Comparison of ENCODE assay signal across 1 cellular context in the genomic region with DNA sequence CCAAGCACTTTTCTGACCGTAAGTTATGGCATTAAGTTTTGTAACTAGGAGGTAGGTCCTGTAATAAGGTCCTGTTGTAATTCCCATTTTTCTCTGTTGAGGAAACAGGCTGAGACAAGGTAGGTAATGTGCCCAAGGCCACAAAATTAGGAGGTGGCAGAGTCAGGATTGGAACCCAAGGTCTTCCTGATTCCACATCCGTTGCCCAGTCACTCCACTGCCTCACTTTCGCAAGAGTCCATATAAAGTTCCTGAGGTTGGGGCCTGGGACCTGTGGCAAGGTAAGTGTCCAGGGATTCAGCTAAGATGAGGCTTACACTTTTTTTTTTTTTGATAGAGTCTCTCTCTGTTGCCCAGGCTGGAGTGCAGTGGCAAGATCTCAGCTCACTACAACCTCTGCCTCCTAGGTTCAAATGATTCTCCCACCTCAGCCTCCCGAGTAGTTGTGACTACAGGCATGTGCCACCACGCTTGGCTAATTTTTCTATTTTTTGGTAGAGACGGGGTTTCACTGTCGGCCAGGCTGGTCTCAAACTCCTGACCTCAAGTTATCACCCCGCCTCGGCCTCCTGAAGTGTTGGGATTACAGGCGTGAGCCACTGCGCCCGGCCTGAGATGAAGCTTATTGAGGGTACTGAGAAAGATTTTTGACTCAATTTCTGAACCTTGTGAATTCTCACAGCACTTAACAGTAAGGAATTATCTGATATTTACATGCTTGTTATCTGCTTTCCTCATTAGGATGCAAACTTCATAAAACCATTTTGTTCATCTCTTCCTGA.
A peak's percentile ranks its signal among the peaks of the same experiment; 100 is the strongest.
TF ChIP-seq lines count a peak whose summit lies in the region.

No MANE protein-coding gene starts in this region.

TF ChIP-seq in K562, 482 proteins besides CTCF, POLR2A, EP300 and RAD21:
- TF ChIP-seq, protein P1, sequence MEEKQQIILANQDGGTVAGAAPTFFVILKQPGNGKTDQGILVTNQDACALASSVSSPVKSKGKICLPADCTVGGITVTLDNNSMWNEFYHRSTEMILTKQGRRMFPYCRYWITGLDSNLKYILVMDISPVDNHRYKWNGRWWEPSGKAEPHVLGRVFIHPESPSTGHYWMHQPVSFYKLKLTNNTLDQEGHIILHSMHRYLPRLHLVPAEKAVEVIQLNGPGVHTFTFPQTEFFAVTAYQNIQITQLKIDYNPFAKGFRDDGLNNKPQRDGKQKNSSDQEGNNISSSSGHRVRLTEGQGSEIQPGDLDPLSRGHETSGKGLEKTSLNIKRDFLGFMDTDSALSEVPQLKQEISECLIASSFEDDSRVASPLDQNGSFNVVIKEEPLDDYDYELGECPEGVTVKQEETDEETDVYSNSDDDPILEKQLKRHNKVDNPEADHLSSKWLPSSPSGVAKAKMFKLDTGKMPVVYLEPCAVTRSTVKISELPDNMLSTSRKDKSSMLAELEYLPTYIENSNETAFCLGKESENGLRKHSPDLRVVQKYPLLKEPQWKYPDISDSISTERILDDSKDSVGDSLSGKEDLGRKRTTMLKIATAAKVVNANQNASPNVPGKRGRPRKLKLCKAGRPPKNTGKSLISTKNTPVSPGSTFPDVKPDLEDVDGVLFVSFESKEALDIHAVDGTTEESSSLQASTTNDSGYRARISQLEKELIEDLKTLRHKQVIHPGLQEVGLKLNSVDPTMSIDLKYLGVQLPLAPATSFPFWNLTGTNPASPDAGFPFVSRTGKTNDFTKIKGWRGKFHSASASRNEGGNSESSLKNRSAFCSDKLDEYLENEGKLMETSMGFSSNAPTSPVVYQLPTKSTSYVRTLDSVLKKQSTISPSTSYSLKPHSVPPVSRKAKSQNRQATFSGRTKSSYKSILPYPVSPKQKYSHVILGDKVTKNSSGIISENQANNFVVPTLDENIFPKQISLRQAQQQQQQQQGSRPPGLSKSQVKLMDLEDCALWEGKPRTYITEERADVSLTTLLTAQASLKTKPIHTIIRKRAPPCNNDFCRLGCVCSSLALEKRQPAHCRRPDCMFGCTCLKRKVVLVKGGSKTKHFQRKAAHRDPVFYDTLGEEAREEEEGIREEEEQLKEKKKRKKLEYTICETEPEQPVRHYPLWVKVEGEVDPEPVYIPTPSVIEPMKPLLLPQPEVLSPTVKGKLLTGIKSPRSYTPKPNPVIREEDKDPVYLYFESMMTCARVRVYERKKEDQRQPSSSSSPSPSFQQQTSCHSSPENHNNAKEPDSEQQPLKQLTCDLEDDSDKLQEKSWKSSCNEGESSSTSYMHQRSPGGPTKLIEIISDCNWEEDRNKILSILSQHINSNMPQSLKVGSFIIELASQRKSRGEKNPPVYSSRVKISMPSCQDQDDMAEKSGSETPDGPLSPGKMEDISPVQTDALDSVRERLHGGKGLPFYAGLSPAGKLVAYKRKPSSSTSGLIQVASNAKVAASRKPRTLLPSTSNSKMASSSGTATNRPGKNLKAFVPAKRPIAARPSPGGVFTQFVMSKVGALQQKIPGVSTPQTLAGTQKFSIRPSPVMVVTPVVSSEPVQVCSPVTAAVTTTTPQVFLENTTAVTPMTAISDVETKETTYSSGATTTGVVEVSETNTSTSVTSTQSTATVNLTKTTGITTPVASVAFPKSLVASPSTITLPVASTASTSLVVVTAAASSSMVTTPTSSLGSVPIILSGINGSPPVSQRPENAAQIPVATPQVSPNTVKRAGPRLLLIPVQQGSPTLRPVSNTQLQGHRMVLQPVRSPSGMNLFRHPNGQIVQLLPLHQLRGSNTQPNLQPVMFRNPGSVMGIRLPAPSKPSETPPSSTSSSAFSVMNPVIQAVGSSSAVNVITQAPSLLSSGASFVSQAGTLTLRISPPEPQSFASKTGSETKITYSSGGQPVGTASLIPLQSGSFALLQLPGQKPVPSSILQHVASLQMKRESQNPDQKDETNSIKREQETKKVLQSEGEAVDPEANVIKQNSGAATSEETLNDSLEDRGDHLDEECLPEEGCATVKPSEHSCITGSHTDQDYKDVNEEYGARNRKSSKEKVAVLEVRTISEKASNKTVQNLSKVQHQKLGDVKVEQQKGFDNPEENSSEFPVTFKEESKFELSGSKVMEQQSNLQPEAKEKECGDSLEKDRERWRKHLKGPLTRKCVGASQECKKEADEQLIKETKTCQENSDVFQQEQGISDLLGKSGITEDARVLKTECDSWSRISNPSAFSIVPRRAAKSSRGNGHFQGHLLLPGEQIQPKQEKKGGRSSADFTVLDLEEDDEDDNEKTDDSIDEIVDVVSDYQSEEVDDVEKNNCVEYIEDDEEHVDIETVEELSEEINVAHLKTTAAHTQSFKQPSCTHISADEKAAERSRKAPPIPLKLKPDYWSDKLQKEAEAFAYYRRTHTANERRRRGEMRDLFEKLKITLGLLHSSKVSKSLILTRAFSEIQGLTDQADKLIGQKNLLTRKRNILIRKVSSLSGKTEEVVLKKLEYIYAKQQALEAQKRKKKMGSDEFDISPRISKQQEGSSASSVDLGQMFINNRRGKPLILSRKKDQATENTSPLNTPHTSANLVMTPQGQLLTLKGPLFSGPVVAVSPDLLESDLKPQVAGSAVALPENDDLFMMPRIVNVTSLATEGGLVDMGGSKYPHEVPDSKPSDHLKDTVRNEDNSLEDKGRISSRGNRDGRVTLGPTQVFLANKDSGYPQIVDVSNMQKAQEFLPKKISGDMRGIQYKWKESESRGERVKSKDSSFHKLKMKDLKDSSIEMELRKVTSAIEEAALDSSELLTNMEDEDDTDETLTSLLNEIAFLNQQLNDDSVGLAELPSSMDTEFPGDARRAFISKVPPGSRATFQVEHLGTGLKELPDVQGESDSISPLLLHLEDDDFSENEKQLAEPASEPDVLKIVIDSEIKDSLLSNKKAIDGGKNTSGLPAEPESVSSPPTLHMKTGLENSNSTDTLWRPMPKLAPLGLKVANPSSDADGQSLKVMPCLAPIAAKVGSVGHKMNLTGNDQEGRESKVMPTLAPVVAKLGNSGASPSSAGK (IDR thresholded peaks at IDR 0.05): no peak
- TF ChIP-seq CEBPB (tag; IDR thresholded peaks at IDR 0.05): 0 out of 2 replicates have a peak, but pooled peaks have one; percentile 11
- TF ChIP-seq KLF16 (IDR thresholded peaks at IDR 0.05): no peak
- TF ChIP-seq CEBPG (CRISPR knock-in tag; IDR thresholded peaks at IDR 0.05): no peak
- TF ChIP-seq CEBPG (tag; conservative IDR thresholded peaks at IDR 0.05 in 1 of 2, IDR thresholded peaks at IDR 0.05 in 1 of 2): 0 out of 4 replicates have a peak, but pooled peaks of 1 of the 2 experiments have one; percentile 13
